Comparison of ENCODE assay signal across 8 cellular contexts in the genomic region with DNA sequence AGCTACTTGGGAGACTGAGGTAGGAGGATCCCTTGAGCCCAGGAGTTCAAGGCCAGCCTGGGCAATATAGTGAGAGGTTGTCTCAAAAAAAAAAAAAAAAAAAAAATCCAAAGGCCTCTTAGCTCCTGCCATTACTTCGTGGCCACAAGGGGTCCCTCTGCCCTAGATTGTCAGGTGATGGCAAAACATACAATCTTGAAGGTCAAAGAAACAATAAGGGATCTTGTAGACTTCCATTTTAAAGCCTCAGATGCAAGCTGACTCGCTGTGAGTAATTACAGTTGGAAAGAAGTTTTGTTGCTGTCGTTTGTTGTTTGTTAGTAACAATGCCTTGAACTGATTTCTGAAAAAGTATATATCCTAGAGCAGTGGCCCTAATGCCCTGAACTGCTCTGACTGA. TPM values are rescaled to one million over a fixed set of nuclear protein-coding genes. Genes with fewer than 3 reads are reported as not detected.
DNase-seq lines count a peak whose midpoint lies in the region; ATAC-seq and TF ChIP-seq lines count a peak whose summit lies in the region.

No MANE protein-coding gene starts in this region.

- no peaks in the 10 kb centered on the region for H3K36me3 ChIP-seq in psoas muscle (ENCODE audit: insufficient read depth in 1 of 2, low read depth in 1 of 2)

- H3K27me3 ChIP-seq in psoas muscle (ENCODE audit: insufficient read depth in 3 of 3, low read length in 2 of 3) = no peaks in the 10 kb centered on the region

- 45 to 53% (median 53%) methylated on average over 3 of the region's 3 CpGs for WGBS in psoas muscle, 3 donors

- H3K4me1 ChIP-seq in psoas muscle = no peaks in the 10 kb centered on the region

- peak; percentile 40 for ATAC-seq in HG02870 (IDR thresholded peaks at IDR 0.05; ENCODE audit: unreplicated experiment)
- peak in 2 of 4 donors; percentile 47 for ATAC-seq in psoas muscle

- intact Hi-C loops in psoas muscle (cut with DNase I) = no loop called here

- TF ChIP-seq CTCF in GM12872 (IDR thresholded peaks at IDR 0.05; ENCODE audit: insufficient read depth, low read depth, low read length) (peak; percentile 65), choroid plexus epithelial cell (conservative IDR thresholded peaks at IDR 0.05; ENCODE audit: low read depth, low read length) (peak; percentile 76), psoas muscle (IDR thresholded peaks at IDR 0.05) (peak; percentile 22)

- no peak overlapping the region for H3K27ac ChIP-seq in psoas muscle

- H3K9me3 ChIP-seq in psoas muscle = no peaks in the 10 kb centered on the region

- DNase-seq in T-helper 1 cell (peak; percentile 12 to 66 (median 38)), choroid plexus epithelial cell (ENCODE audit: low read depth) (peak; percentile 85), psoas muscle (no peak), NCI-H2029 treated with DMSO at 0.1 percent for 48 hours (lab: John Stamatoyannopoulos, UW) (no peak), OCI-M2 (lab: John Stamatoyannopoulos, UW; ENCODE audit: unreplicated experiment) (no peak), GF-D8 (lab: John Stamatoyannopoulos, UW) (no peak)

- H3K4me3 ChIP-seq in choroid plexus epithelial cell (ENCODE audit: low read depth, low read length) = no peak overlapping the region
- no peak overlapping the region for H3K4me3 ChIP-seq in psoas muscle

RNA-seq across cellular contexts. Expression of a gene that starts 55.9 kb away (rescaled TPM):
- 10 to 100 TPM; 16.4 to 32.7 (median 23.5) TPM for total RNA-seq in psoas muscle
- 10 to 100 TPM in 2 of 3 donors, 1 to 10 TPM in 1; 4.2 to 23.2 (median 14.0) TPM for polyA plus RNA-seq in psoas muscle

Comparison
In these comparisons a context has a peak if more than half of its experiments do, and no peak if none do; other contexts are left out.
1. CTCF ChIP-seq: peak in every context shown above with its lines; median percentile 76 in choroid plexus epithelial cell; 65 in GM12872; 22 in psoas muscle.
2. DNase-seq: peak in T-helper 1 cell (5 of 5) and choroid plexus epithelial cell (single experiment); none in psoas muscle (0 of 2), NCI-H2029 treated with DMSO at 0.1 percent for 48 hours (single experiment), OCI-M2 (single experiment) and GF-D8 (single experiment).